Comparison of ENCODE assay signal across 8 cellular contexts in genomic region chr2:39120771-39121522, GRCh38. TPM values are rescaled to one million over a fixed set of nuclear protein-coding genes. Genes with fewer than 3 reads are reported as not detected.
A peak's percentile ranks its signal among the peaks of the same experiment; 100 is the strongest.
DNase-seq lines count a peak whose midpoint lies in the region; ATAC-seq and TF ChIP-seq lines count a peak whose summit lies in the region.

Gene SOS1, minus strand, starts transcription at chr2:39121051. Its CDS starts 629 bp downstream, at chr2:39120422.

- H3K36me3 ChIP-seq in KOPT-K1 (ENCODE audit: insufficient read depth, low read length), result peaks cover 14% of the 10 kb centered on the region
- no peaks in the 10 kb centered on the region for H3K36me3 ChIP-seq in Peyer's patch
- H3K36me3 ChIP-seq in muscle layer of colon (ENCODE audit: insufficient read depth, low read length), result no peaks in the 10 kb centered on the region

- peak within 1 kb of the TSS; percentile 59 to 93 (median 88) for H3K4me3 ChIP-seq in Peyer's patch
- peak within 1 kb of the TSS; percentile 75 to 88 for H3K4me3 ChIP-seq in muscle layer of colon (ENCODE audit: low read depth in 1 of 2, low read length in 2 of 2)

- H3K27me3 ChIP-seq in Peyer's patch (no peaks in the 10 kb centered on the region), muscle layer of colon (ENCODE audit: control insufficient read depth in 1 of 2, insufficient read depth in 2 of 2, low read length in 2 of 2) (no peaks in the 10 kb centered on the region)

- peak; percentile 89 to 96 for TF ChIP-seq POLR2A in Peyer's patch (IDR thresholded peaks at IDR 0.05)

- H3K4me1 ChIP-seq in Peyer's patch (peaks cover 0 to 50% (median 5%) of the 10 kb centered on the region in 4 donors), muscle layer of colon (ENCODE audit: insufficient read depth, low read length) (peaks cover 34% of the 10 kb centered on the region)

- H3K27ac ChIP-seq in KOPT-K1 (ENCODE audit: low read depth, low read length, poor library complexity, severe bottlenecking) (peak within 1 kb of the TSS; percentile 76), Peyer's patch (peak within 1 kb of the TSS; percentile 86 to 98 (median 92)), muscle layer of colon (ENCODE audit: low read depth, low read length) (peak within 1 kb of the TSS; percentile 95)

- no peak for TF ChIP-seq CTCF in Peyer's patch (IDR thresholded peaks at IDR 0.05)

- H3K9ac ChIP-seq in muscle layer of colon (ENCODE audit: low read length), result peak within 1 kb of the TSS; percentile 67

- H3K9me3 ChIP-seq in KOPT-K1 (ENCODE audit: insufficient read depth, low read length, poor library complexity, severe bottlenecking) (no peaks in the 10 kb centered on the region), Peyer's patch (no peaks in the 10 kb centered on the region), muscle layer of colon (ENCODE audit: low read length) (no peaks in the 10 kb centered on the region)

- peak; percentile 89 for DNase-seq in DMS79 treated with DMSO at 0.1 percent for 48 hours (lab: John Stamatoyannopoulos, UW)
- peak; percentile 94 to 98 (median 97) for DNase-seq in Peyer's patch
- DNase-seq in activated T-cell treated with anti-CD3 and anti-CD28 coated beads, Interleukin-2, amount 50 U/mL, for 48 hours, result peak; percentile 94 to 95
- DNase-seq in stimulated activated CD8-positive, alpha-beta memory T cell treated with anti-CD3 and anti-CD28 coated beads, Interleukin-7, amount 100 ng/mL, for 24 hours (ENCODE audit: low read depth), result peak; percentile 88

- ATAC-seq in GM21825 (IDR thresholded peaks at IDR 0.05; ENCODE audit: unreplicated experiment) (peak; percentile 47), esophagus mucosa (peak; percentile 83)

RNA-seq across cellular contexts. Expression of gene SOS1, which starts in this region (rescaled TPM):
- 10 to 100 TPM; 38.7 to 49.1 (median 40.8) TPM for total RNA-seq in Peyer's patch
- total RNA-seq in esophagus mucosa, result 19.6 TPM

Comparison
In these comparisons a context has a peak if more than half of its experiments do, and no peak if none do; other contexts are left out.
1. Peak in every context shown above with its lines: DNase-seq, ATAC-seq, H3K4me3 ChIP-seq and H3K27ac ChIP-seq.